Comparison of ENCODE assay signal across 17 cellular contexts in the genomic region with DNA sequence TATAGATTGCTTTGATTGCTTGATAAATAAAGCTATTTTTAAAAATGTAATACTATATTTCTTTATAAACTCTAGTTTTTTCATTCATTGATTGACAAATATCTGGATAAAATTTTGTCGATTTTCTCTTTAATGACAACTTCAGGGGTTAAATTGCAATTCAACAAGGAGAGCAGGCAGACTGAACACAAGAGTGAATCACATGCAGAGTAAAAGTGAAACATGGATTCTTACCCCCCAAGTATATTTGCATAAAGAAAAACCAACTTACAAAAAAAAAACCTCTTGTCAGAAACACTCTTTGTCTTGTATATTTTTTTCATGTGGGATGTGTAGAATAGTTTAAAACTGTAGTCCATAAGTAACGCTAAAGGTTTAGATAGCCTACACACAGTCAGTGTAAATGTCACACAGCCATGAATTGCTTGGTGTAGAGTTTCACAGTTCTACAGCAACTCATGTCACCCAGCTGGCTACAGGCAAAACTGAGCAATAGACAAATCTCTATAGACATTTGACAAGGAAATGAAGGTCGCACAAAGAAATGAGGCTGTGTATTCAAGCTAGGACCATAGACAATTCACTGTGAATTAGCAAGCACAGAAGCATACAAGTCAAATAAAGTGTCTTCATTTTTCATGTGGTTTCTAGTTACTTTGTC.
"Had no signal": no experiment of that assay in that cellular context is flagged by ENCODE, and none has a peak within 500 bp of the region (broad histone marks: within the 10 kb centered on the region; RNA-seq: fewer than 3 reads in every experiment).

No MANE protein-coding gene starts in this region.

- H3K9me3 ChIP-seq: mucosa of descending colon, stomach had no signal

- H3K9ac ChIP-seq: neural progenitor cell had no signal

- H3K27ac ChIP-seq: neural progenitor cell had no signal

- H3K36me3 ChIP-seq: neural progenitor cell, stomach had no signal

- H3K4me3 ChIP-seq: mucosa of descending colon, neural progenitor cell, stomach had no signal

- DNase-seq: activated CD4-positive, alpha-beta memory T cell treated with anti-CD3 and anti-CD28 coated beads, Interleukin-2, amount 10 ng/mL, durations not matched to agents 7 days and 5 days; activated CD4-positive, alpha-beta T cell treated with anti-CD3 and anti-CD28 coated beads for 48 hours; activated CD4-positive, CD25-positive, alpha-beta regulatory T cell; activated CD8-positive, alpha-beta memory T cell treated with anti-CD3 and anti-CD28 coated beads, Interleukin-2, amount 10 ng/mL, durations not matched to agents 7 days and 5 days; activated naive CD4-positive, alpha-beta T cell treated with Interleukin-2 at 50 U/mL for 16 hours; activated T-cell treated with anti-CD3 and anti-CD28 coated beads, Interleukin-2, amount 50 U/mL, for 1 hour; endodermal cell; foreskin melanocyte; kidney glomerular epithelial cell; mesenchymal stem cell; mucosa of descending colon; naive B cell; stimulated activated CD4-positive, alpha-beta T cell treated with anti-CD3 and anti-CD28 coated beads, Interleukin-4, amount 100 ng/mL, for 24 hours; T-cell had no signal

- ATAC-seq: activated CD8-positive, alpha-beta memory T cell treated with anti-CD3 and anti-CD28 coated beads, Interleukin-2, amount 10 ng/mL, durations not matched to agents 7 days and 5 days; mucosa of descending colon; stimulated activated effector memory CD8-positive, alpha-beta T cell treated with anti-CD3 and anti-CD28 coated beads, Interleukin-12 subunit alpha, Interleukin-12 subunit beta, amount 100 ng/mL, for 72 hours; T-cell had no signal

- H3K27me3 ChIP-seq: neural progenitor cell, stomach had no signal
